ENCODE assay signal across 8 cellular contexts in genomic region chr19:4851551-4852290, GRCh38. TPM values are rescaled to one million over a fixed set of nuclear protein-coding genes. Genes with fewer than 3 reads are reported as not detected.
A peak's percentile ranks its signal among the peaks of the same experiment; 100 is the strongest.
DNase-seq lines count a peak whose midpoint lies in the region; ATAC-seq and TF ChIP-seq lines count a peak whose summit lies in the region.

No MANE protein-coding gene starts in this region.

- intact Hi-C loops in PC-3 (cut with micrococcal nuclease), result loop anchor here (1.0 kb wide), 1 partner anchor 42 kb away; no protein-coding TSS in a partner anchor

- H3F3A ChIP-seq in PC-3 (ENCODE audit: low read length, unreplicated experiment), result no peaks in the 10 kb centered on the region

- TF ChIP-seq CTCF in PC-3 (conservative IDR thresholded peaks at IDR 0.05; ENCODE audit: low read depth, low read length) (peak; percentile 95), fibroblast of the aortic adventitia (IDR thresholded peaks at IDR 0.05; ENCODE audit: insufficient read depth, low read length) (peak; percentile 87), neutrophil (IDR thresholded peaks at IDR 0.05) (peak; percentile 49), thoracic aorta (IDR thresholded peaks at IDR 0.05) (peak; percentile 90)

- H3K27ac ChIP-seq in PC-3 (ENCODE audit: low read length), result no peak overlapping the region
- H3K27ac ChIP-seq in neutrophil, result no peak overlapping the region
- H3K27ac ChIP-seq in thoracic aorta, result no peak overlapping the region

- no peak overlapping the region for H3K9ac ChIP-seq in PC-3 (ENCODE audit: low read length)

- H3K4me2 ChIP-seq in PC-3 (ENCODE audit: low read length), result no peak overlapping the region

- CTCF ChIA-PET in PC-3 (lab: Charles Lee), result interaction anchor here (0.5 to 2.3 kb wide), 5 partner anchors 17 to 60 kb away, joined by 3 to 31 read pairs (median 4); partner anchors contain the start of gene FEM1A

- ATAC-seq in PC-3 (peak; percentile 90), thoracic aorta (ENCODE audit: insufficient number of reproducible peaks, low FRiP score, low read depth) (peak; percentile 42), GM21528 (IDR thresholded peaks at IDR 0.05; ENCODE audit: low FRiP score, unreplicated experiment) (no peak)

- H3K4me1 ChIP-seq in PC-3 (ENCODE audit: insufficient read depth, low read length) (no peaks in the 10 kb centered on the region), neutrophil (ENCODE audit: control insufficient read depth in 1 of 2, insufficient read depth in 1 of 2, low read depth in 1 of 2, low read length in 1 of 2) (no peaks in the 10 kb centered on the region), thoracic aorta (ENCODE audit: control insufficient read depth in 1 of 2, low read depth in 2 of 2) (no peaks in the 10 kb centered on the region)

- no peaks in the 10 kb centered on the region for H3K79me2 ChIP-seq in PC-3 (ENCODE audit: low read length)

- POLR2A ChIA-PET in PC-3 (lab: Charles Lee; ENCODE audit: unreplicated experiment), result no interaction called here

- H3K9me2 ChIP-seq in PC-3 (replicated peaks; ENCODE audit: low read length), result no peaks in the 10 kb centered on the region

- no peak overlapping the region for H3K4me3 ChIP-seq in H7 (ENCODE audit: insufficient read depth, low read depth, low read length)
- no peak overlapping the region for H3K4me3 ChIP-seq in PC-3 (ENCODE audit: low read length)
- H3K4me3 ChIP-seq in fibroblast of the aortic adventitia (ENCODE audit: low read depth, low read length), result no peak overlapping the region
- H3K4me3 ChIP-seq in neutrophil (ENCODE audit: low read depth in 1 of 2, low read length in 1 of 2), result no peak overlapping the region
- no peak overlapping the region for H3K4me3 ChIP-seq in thoracic aorta

- no peak overlapping the region for H2AFZ ChIP-seq in PC-3 (ENCODE audit: low read length)

- H3K27me3 ChIP-seq in H7 (ENCODE audit: control insufficient read depth, insufficient read depth, low read length) (no peaks in the 10 kb centered on the region), PC-3 (ENCODE audit: low read length) (no peaks in the 10 kb centered on the region), neutrophil (no peaks in the 10 kb centered on the region), thoracic aorta (replicated peaks; ENCODE audit: insufficient read depth) (no peaks in the 10 kb centered on the region)

- H3K36me3 ChIP-seq in H7 (replicated peaks; ENCODE audit: control insufficient read depth, insufficient read depth, low read length) (peaks cover 20% of the 10 kb centered on the region), PC-3 (ENCODE audit: low read depth, low read length) (peaks cover 33% of the 10 kb centered on the region), neutrophil (peaks cover 97% of the 10 kb centered on the region), thoracic aorta (peaks cover 30% of the 10 kb centered on the region)

- H3K9me3 ChIP-seq in PC-3 (ENCODE audit: low read length) (no peaks in the 10 kb centered on the region), neutrophil (no peaks in the 10 kb centered on the region), thoracic aorta (no peaks in the 10 kb centered on the region)

- H4K20me1 ChIP-seq in PC-3 (ENCODE audit: low read length), result no peaks in the 10 kb centered on the region

- no TSS peak for BruUV-seq in PC-3 (replicated peaks; lab: Mats Ljungman, UMichigan)

- peak; percentile 13 to 21 for DNase-seq in AML-193 (lab: John Stamatoyannopoulos, UW)
- peak; percentile 97 for DNase-seq in H7
- DNase-seq in PC-3, result peak; percentile 67
- DNase-seq in activated T-cell treated with anti-CD3 and anti-CD28 coated beads, Interleukin-2, amount 50 U/mL, for 48 hours, result peak; percentile 86 to 87
- DNase-seq in fibroblast of the aortic adventitia (ENCODE audit: low read depth), result peak; percentile 49
- peak; percentile 21 for DNase-seq in thoracic aorta (ENCODE audit: low spot score)

RNA-seq across cellular contexts. Expression of gene PLIN3, which starts 15.7 kb away (rescaled TPM):
- total RNA-seq in H7 (2014; rRNA removed; shearing (Covaris generic)), result 88.8 and 95.2 TPM in 2 replicates
- total RNA-seq in PC-3 (2014; rRNA removed) (136 and 159 TPM in 2 replicates), fibroblast of the aortic adventitia (ENCODE audit: low replicate concordance) (88.1 and 227 TPM in 2 replicates), thoracic aorta (10 to 100 TPM; 41.7 to 51.6 TPM)

RNA-seq across cellular contexts. Expression of gene TICAM1, which starts 20.2 kb away (rescaled TPM):
- 0.17 and 0.30 TPM in 2 replicates for total RNA-seq in H7 (2014; rRNA removed; shearing (Covaris generic))
- total RNA-seq in PC-3 (2014; rRNA removed) (6.5 and 17.0 TPM in 2 replicates), fibroblast of the aortic adventitia (ENCODE audit: low replicate concordance) (0.65 and 3.2 TPM in 2 replicates), thoracic aorta (10 to 100 TPM; 10.0 to 14.0 TPM)

RNA-seq across cellular contexts. Expression of gene ARRDC5, which starts 51.0 kb away (rescaled TPM):
- not detected in 2 replicates for total RNA-seq in H7 (2014; rRNA removed; shearing (Covaris generic))
- total RNA-seq in PC-3 (2014; rRNA removed), result not detected in 2 replicates
- not detected in 2 replicates for total RNA-seq in fibroblast of the aortic adventitia (ENCODE audit: low replicate concordance)
- total RNA-seq in thoracic aorta, result 1 to 10 TPM in 1 of 2 donors, under 1 TPM in 1; 0.49 to 3.1 TPM

RNA-seq across cellular contexts. Expression of gene UHRF1, which starts 57.6 kb away (rescaled TPM):
- 22.1 and 54.0 TPM in 2 replicates for total RNA-seq in H7 (2014; rRNA removed; shearing (Covaris generic))
- 163 and 207 TPM in 2 replicates for total RNA-seq in PC-3 (2014; rRNA removed)
- 2.3 and 61.8 TPM in 2 replicates for total RNA-seq in fibroblast of the aortic adventitia (ENCODE audit: low replicate concordance)
- total RNA-seq in thoracic aorta, result 1 to 10 TPM; 1.6 to 2.2 TPM

Comparison
In these comparisons a context has a peak if more than half of its experiments do, and no peak if none do; other contexts are left out.
1. DNase-seq: peak in every context shown above with its lines; median percentile 97 in H7; 86 in activated T-cell treated with anti-CD3 and anti-CD28 coated beads, Interleukin-2, amount 50 U/mL, for 48 hours; 67 in PC-3; 49 in fibroblast of the aortic adventitia; 21 in thoracic aorta; 17 in AML-193.